In genomic region chr19:44819246-44819832, GRCh38 we compare ENCODE assay signal across 23 cellular contexts.
"Had no signal": no experiment of that assay in that cellular context is flagged by ENCODE, and none has a peak within 500 bp of the region (broad histone marks: within the 10 kb centered on the region; RNA-seq: fewer than 3 reads in every experiment).

No MANE protein-coding gene starts in this region.

- FAIRE-seq: HTR-8/SVneo, RCC 7860 had no signal

- H3K4me3 ChIP-seq: MG63, SJCRH30 had no signal

- H3K27ac ChIP-seq: HL-60, SJCRH30 had no signal

- H3K36me3 ChIP-seq: MG63, SJCRH30 had no signal

- DNase-seq: KBM-7, MG63, NCI-H1092, NCI-H1105 treated with DMSO at 0.1 percent for 48 hours, NCI-H1417 treated with DMSO at 0.1 percent for 48 hours, NCI-H187, NCI-H2029, NCI-H2081 treated with DMSO at 0.1 percent for 48 hours, NCI-H2171, NCI-H226, NCI-H446, NCI-H510A, NCI-H524 treated with DMSO at 0.1 percent for 48 hours, NCI-H69, NCI-H774, SHP77 treated with DMSO at 0.1 percent for 48 hours, SJCRH30, T-helper 1 cell had no signal

- H3K9me3 ChIP-seq: MG63, SJCRH30 had no signal

- H3K27me3 ChIP-seq: MG63, SJCRH30 had no signal

- ATAC-seq: Right ventricle myocardium inferior, SK-N-SH treated with all-trans-retinoic acid at 6 μM for 48 hours had no signal
